In the genomic region with DNA sequence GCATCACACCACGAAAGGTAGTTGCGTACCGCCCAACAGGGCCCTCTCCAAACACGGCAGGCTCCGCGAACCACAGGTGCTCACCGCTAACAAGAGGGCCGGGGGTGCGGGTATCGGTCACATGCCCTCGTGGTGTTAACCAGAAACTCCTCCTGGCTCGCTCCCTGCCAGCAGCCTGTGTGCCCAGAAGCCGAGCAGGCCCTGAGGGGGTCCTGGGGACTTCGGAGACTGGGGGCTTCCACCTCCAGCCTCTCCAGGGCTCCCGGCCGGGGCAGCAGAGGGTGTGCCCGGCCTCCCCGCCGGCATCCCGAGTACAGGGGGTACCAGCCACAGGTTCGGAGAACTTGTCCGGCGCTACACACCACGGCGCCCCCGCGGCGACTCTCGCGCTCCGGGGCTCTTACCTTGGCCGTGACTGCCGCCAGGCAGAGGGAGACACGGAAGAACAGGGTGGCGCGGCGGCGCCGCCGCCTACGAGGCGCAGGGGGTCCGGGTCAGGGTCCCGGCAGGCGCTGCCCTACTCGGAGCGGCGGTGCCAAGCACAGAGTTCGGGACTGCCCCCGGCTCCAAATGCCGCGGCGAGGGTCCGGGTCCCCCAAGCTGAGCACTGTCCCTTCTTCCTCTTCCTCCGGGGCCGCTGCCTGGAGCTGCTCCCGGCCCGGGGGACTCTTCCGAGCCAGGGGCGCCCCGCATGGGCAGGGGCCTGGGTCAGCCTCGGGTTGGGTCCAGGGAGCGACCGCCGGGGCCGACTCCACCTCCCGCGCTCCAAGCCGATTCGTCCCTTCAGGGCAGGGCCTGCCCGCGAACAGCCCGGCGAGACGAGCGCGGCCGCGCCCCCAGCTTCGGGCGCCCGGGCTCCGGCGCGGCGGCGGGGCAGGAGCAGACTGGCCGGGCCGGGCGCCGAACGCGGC, we compare ENCODE assay signal across 2 cellular contexts.
TF ChIP-seq lines count a peak whose summit lies in the region.

A gene (minus strand): TSS at position 886 of the 911 bp plus-strand sequence.

TF ChIP-seq in HEK293, 187 proteins besides CTCF, POLR2A, EP300 and RAD21 (continues in another document):
- no peak for TF ChIP-seq ZNF121 (tag by site-specific recombination; IDR thresholded peaks at IDR 0.05)
- no peak for TF ChIP-seq ZNF747 (tag by site-specific recombination; IDR thresholded peaks at IDR 0.05)
- peak; percentile 18; the same call in 1 of the 2 replicates for TF ChIP-seq KLF1 (tag by site-specific recombination; IDR thresholded peaks at IDR 0.05)
- TF ChIP-seq GLIS2 (tag by site-specific recombination; IDR thresholded peaks at IDR 0.05) = peak; percentile 85
- TF ChIP-seq, protein P1, sequence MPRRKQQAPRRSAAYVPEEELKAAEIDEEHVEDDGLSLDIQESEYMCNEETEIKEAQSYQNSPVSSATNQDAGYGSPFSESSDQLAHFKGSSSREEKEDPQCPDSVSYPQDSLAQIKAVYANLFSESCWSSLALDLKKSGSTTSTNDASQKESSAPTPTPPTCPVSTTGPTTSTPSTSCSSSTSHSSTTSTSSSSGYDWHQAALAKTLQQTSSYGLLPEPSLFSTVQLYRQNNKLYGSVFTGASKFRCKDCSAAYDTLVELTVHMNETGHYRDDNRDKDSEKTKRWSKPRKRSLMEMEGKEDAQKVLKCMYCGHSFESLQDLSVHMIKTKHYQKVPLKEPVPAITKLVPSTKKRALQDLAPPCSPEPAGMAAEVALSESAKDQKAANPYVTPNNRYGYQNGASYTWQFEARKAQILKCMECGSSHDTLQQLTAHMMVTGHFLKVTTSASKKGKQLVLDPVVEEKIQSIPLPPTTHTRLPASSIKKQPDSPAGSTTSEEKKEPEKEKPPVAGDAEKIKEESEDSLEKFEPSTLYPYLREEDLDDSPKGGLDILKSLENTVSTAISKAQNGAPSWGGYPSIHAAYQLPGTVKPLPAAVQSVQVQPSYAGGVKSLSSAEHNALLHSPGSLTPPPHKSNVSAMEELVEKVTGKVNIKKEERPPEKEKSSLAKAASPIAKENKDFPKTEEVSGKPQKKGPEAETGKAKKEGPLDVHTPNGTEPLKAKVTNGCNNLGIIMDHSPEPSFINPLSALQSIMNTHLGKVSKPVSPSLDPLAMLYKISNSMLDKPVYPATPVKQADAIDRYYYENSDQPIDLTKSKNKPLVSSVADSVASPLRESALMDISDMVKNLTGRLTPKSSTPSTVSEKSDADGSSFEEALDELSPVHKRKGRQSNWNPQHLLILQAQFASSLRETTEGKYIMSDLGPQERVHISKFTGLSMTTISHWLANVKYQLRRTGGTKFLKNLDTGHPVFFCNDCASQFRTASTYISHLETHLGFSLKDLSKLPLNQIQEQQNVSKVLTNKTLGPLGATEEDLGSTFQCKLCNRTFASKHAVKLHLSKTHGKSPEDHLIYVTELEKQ (tag by site-specific recombination; IDR thresholded peaks at IDR 0.05; ENCODE audit: borderline replicate concordance) = no peak
- TF ChIP-seq ZNF335 (tag by site-specific recombination; conservative IDR thresholded peaks at IDR 0.05) = peak; percentile 92
- TF ChIP-seq HOXC10 (CRISPR knock-in tag; IDR thresholded peaks at IDR 0.05) = no peak
- peak; percentile 90 for TF ChIP-seq ZIC2 (tag by site-specific recombination; IDR thresholded peaks at IDR 0.05)
- no peak for TF ChIP-seq ZNF777 (tag by site-specific recombination; IDR thresholded peaks at IDR 0.05; ENCODE audit: borderline replicate concordance)
- TF ChIP-seq ZBTB20 (tag by site-specific recombination; IDR thresholded peaks at IDR 0.05) = peak; percentile 66; the same call in 1 of the 2 replicates
- TF ChIP-seq, protein P2, sequence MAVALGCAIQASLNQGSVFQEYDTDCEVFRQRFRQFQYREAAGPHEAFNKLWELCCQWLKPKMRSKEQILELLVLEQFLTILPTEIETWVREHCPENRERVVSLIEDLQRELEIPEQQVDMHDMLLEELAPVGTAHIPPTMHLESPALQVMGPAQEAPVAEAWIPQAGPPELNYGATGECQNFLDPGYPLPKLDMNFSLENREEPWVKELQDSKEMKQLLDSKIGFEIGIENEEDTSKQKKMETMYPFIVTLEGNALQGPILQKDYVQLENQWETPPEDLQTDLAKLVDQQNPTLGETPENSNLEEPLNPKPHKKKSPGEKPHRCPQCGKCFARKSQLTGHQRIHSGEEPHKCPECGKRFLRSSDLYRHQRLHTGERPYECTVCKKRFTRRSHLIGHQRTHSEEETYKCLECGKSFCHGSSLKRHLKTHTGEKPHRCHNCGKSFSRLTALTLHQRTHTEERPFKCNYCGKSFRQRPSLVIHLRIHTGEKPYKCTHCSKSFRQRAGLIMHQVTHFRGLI (tag by site-specific recombination; IDR thresholded peaks at IDR 0.05) = 0 out of 2 replicates have a peak, but pooled peaks have one; percentile 3
- 0 out of 2 replicates have a peak, but pooled peaks have one; percentile 10 for TF ChIP-seq SP2 (tag by site-specific recombination; IDR thresholded peaks at IDR 0.05)
- TF ChIP-seq SCRT2 (tag by site-specific recombination; IDR thresholded peaks at IDR 0.05) = peak; percentile 83
- no peak for TF ChIP-seq ZFHX2 (tag by site-specific recombination; conservative IDR thresholded peaks at IDR 0.05)
- TF ChIP-seq ZNF394 (tag by site-specific recombination; IDR thresholded peaks at IDR 0.05; ENCODE audit: borderline replicate concordance) = peak; percentile 28; the same call in 1 of the 2 replicates
- TF ChIP-seq ZNF548 (tag by site-specific recombination; IDR thresholded peaks at IDR 0.05) = no peak
- TF ChIP-seq TCF7L2 (IDR thresholded peaks at IDR 0.05; ENCODE audit: borderline replicate concordance, low read depth, low read length) = no peak
- TF ChIP-seq, protein P3, sequence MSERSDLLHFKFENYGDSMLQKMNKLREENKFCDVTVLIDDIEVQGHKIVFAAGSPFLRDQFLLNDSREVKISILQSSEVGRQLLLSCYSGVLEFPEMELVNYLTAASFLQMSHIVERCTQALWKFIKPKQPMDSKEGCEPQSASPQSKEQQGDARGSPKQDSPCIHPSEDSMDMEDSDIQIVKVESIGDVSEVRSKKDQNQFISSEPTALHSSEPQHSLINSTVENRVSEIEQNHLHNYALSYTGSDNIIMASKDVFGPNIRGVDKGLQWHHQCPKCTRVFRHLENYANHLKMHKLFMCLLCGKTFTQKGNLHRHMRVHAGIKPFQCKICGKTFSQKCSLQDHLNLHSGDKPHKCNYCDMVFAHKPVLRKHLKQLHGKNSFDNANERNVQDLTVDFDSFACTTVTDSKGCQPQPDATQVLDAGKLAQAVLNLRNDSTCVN (tag by site-specific recombination; optimal IDR thresholded peaks at IDR 0.05) = peak; percentile 67
- no peak for TF ChIP-seq ZNF311 (tag by site-specific recombination; IDR thresholded peaks at IDR 0.05; ENCODE audit: borderline replicate concordance)
- no peak for TF ChIP-seq ZNF530 (tag by site-specific recombination; IDR thresholded peaks at IDR 0.05; ENCODE audit: low read depth)
- TF ChIP-seq SCRT1 (tag by site-specific recombination; IDR thresholded peaks at IDR 0.05; ENCODE audit: borderline replicate concordance) = peak; percentile 80

TF ChIP-seq in HepG2, 621 proteins besides CTCF, POLR2A, EP300 and RAD21 (continues in another document):
- TF ChIP-seq NFE2L1 (CRISPR knock-in tag; IDR thresholded peaks at IDR 0.05; ENCODE audit: borderline replicate concordance) (no peak), ZNF354B (CRISPR knock-in tag; IDR thresholded peaks at IDR 0.05) (no peak), ZNF546 (CRISPR knock-in tag; conservative IDR thresholded peaks at IDR 0.05) (no peak), MEIS2 (CRISPR knock-in tag; IDR thresholded peaks at IDR 0.05) (0 out of 2 replicates have a peak, but pooled peaks have one; percentile 47), STAT5B (CRISPR knock-in tag; IDR thresholded peaks at IDR 0.05) (no peak), NKX3-1 (CRISPR knock-in tag; IDR thresholded peaks at IDR 0.05) (peak; percentile 57; the same call in 1 of the 2 replicates), HNRNPLL (IDR thresholded peaks at IDR 0.05; ENCODE audit: low read depth, low read length, poor library complexity, severe bottlenecking) (peak; percentile 26), TCF12 (IDR thresholded peaks at IDR 0.05) (no peak), TCF12 (CRISPR knock-in tag; IDR thresholded peaks at IDR 0.05) (no peak), GTF3A (CRISPR knock-in tag; conservative IDR thresholded peaks at IDR 0.05) (no peak), MXD4 (CRISPR knock-in tag; IDR thresholded peaks at IDR 0.05) (no peak), ZNF343 (CRISPR knock-in tag; IDR thresholded peaks at IDR 0.05) (no peak), ZBTB20 (CRISPR knock-in tag; IDR thresholded peaks at IDR 0.05; ENCODE audit: borderline replicate concordance, low read depth) (no peak), RNF2 (conservative IDR thresholded peaks at IDR 0.05; ENCODE audit: low read depth) (no peak), ZNF790 (CRISPR knock-in tag; IDR thresholded peaks at IDR 0.05; ENCODE audit: borderline replicate concordance) (0 out of 2 replicates have a peak, but pooled peaks have one; percentile 41), ETV5 (CRISPR knock-in tag; IDR thresholded peaks at IDR 0.05; ENCODE audit: borderline replicate concordance) (no peak), SMARCC2 (IDR thresholded peaks at IDR 0.05) (no peak), SATB2 (CRISPR knock-in tag; IDR thresholded peaks at IDR 0.05) (0 out of 2 replicates have a peak, but pooled peaks have one; percentile 47), SALL2 (CRISPR knock-in tag; IDR thresholded peaks at IDR 0.05) (0 out of 2 replicates have a peak, but pooled peaks have one; percentile 30)
- TF ChIP-seq, protein P4, sequence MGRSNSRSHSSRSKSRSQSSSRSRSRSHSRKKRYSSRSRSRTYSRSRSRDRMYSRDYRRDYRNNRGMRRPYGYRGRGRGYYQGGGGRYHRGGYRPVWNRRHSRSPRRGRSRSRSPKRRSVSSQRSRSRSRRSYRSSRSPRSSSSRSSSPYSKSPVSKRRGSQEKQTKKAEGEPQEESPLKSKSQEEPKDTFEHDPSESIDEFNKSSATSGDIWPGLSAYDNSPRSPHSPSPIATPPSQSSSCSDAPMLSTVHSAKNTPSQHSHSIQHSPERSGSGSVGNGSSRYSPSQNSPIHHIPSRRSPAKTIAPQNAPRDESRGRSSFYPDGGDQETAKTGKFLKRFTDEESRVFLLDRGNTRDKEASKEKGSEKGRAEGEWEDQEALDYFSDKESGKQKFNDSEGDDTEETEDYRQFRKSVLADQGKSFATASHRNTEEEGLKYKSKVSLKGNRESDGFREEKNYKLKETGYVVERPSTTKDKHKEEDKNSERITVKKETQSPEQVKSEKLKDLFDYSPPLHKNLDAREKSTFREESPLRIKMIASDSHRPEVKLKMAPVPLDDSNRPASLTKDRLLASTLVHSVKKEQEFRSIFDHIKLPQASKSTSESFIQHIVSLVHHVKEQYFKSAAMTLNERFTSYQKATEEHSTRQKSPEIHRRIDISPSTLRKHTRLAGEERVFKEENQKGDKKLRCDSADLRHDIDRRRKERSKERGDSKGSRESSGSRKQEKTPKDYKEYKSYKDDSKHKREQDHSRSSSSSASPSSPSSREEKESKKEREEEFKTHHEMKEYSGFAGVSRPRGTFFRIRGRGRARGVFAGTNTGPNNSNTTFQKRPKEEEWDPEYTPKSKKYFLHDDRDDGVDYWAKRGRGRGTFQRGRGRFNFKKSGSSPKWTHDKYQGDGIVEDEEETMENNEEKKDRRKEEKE (IDR thresholded peaks at IDR 0.05) = no peak
- TF ChIP-seq, protein P5, sequence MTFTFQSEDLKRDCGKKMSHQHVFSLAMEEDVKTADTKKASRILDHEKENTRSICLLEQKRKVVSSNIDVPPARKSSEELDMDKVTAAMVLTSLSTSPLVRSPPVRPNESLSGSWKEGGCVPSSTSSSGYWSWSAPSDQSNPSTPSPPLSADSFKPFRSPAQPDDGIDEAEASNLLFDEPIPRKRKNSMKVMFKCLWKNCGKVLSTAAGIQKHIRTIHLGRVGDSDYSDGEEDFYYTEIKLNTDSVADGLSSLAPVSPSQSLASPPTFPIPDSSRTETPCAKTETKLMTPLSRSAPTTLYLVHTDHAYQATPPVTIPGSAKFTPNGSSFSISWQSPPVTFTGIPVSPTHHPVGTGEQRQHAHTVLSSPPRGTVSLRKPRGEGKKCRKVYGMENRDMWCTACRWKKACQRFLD (CRISPR knock-in tag; IDR thresholded peaks at IDR 0.05; ENCODE audit: borderline replicate concordance) = 0 out of 2 replicates have a peak, but pooled peaks have one; percentile 45
- TF ChIP-seq, protein P6, sequence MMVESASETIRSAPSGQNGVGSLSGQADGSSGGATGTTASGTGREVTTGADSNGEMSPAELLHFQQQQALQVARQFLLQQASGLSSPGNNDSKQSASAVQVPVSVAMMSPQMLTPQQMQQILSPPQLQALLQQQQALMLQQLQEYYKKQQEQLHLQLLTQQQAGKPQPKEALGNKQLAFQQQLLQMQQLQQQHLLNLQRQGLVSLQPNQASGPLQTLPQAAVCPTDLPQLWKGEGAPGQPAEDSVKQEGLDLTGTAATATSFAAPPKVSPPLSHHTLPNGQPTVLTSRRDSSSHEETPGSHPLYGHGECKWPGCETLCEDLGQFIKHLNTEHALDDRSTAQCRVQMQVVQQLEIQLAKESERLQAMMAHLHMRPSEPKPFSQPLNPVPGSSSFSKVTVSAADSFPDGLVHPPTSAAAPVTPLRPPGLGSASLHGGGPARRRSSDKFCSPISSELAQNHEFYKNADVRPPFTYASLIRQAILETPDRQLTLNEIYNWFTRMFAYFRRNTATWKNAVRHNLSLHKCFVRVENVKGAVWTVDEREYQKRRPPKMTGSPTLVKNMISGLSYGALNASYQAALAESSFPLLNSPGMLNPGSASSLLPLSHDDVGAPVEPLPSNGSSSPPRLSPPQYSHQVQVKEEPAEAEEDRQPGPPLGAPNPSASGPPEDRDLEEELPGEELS (CRISPR knock-in tag; IDR thresholded peaks at IDR 0.05) = no peak
- TF ChIP-seq, protein P7, sequence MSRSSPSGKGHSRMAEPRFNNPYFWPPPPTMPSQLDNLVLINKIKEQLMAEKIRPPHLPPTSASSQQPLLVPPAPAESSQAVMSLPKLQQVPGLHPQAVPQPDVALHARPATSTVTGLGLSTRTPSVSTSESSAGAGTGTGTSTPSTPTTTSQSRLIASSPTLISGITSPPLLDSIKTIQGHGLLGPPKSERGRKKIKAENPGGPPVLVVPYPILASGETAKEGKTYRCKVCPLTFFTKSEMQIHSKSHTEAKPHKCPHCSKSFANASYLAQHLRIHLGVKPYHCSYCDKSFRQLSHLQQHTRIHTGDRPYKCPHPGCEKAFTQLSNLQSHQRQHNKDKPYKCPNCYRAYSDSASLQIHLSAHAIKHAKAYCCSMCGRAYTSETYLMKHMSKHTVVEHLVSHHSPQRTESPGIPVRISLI (CRISPR knock-in tag; IDR thresholded peaks at IDR 0.05; ENCODE audit: borderline replicate concordance) = no peak
- TF ChIP-seq, protein P8, sequence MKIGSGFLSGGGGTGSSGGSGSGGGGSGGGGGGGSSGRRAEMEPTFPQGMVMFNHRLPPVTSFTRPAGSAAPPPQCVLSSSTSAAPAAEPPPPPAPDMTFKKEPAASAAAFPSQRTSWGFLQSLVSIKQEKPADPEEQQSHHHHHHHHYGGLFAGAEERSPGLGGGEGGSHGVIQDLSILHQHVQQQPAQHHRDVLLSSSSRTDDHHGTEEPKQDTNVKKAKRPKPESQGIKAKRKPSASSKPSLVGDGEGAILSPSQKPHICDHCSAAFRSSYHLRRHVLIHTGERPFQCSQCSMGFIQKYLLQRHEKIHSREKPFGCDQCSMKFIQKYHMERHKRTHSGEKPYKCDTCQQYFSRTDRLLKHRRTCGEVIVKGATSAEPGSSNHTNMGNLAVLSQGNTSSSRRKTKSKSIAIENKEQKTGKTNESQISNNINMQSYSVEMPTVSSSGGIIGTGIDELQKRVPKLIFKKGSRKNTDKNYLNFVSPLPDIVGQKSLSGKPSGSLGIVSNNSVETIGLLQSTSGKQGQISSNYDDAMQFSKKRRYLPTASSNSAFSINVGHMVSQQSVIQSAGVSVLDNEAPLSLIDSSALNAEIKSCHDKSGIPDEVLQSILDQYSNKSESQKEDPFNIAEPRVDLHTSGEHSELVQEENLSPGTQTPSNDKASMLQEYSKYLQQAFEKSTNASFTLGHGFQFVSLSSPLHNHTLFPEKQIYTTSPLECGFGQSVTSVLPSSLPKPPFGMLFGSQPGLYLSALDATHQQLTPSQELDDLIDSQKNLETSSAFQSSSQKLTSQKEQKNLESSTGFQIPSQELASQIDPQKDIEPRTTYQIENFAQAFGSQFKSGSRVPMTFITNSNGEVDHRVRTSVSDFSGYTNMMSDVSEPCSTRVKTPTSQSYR (CRISPR knock-in tag; IDR thresholded peaks at IDR 0.05; ENCODE audit: borderline replicate concordance) = no peak
